In the genomic region with DNA sequence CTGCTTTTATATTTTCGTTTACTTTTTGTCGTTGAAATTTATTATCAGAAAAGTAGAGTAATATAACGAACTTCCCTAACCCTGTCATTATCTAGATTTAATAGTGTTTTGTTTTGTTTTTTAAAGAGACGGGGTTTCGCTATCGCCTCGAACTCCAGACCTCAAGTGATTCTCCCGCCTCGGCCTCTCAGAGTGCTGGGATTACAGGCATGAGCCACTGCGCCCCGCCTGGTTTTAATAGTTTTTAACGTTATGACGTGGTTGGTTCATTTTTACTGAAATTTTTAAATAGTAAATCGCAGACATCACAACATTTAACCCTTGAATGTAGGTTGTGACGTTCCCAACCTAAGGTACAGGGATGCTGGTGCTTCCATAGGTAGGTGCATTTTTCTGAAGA, we compare ENCODE assay signal across 1 cellular context.
TF ChIP-seq lines count a peak whose summit lies in the region.

No MANE protein-coding gene starts in this region.

TF ChIP-seq in GM12878, 131 proteins besides CTCF, POLR2A, EP300 and RAD21:
- no peak for TF ChIP-seq BCL11A (IDR thresholded peaks at IDR 0.05; ENCODE audit: low read depth, low read length)
- TF ChIP-seq, protein P1, sequence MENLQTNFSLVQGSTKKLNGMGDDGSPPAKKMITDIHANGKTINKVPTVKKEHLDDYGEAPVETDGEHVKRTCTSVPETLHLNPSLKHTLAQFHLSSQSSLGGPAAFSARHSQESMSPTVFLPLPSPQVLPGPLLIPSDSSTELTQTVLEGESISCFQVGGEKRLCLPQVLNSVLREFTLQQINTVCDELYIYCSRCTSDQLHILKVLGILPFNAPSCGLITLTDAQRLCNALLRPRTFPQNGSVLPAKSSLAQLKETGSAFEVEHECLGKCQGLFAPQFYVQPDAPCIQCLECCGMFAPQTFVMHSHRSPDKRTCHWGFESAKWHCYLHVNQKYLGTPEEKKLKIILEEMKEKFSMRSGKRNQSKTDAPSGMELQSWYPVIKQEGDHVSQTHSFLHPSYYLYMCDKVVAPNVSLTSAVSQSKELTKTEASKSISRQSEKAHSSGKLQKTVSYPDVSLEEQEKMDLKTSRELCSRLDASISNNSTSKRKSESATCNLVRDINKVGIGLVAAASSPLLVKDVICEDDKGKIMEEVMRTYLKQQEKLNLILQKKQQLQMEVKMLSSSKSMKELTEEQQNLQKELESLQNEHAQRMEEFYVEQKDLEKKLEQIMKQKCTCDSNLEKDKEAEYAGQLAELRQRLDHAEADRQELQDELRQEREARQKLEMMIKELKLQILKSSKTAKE (IDR thresholded peaks at IDR 0.05; ENCODE audit: low read depth, poor library complexity, severe bottlenecking) = peak; percentile 3
